ENCODE assay signal across 1 cellular context in genomic region chr3:33181641-33182040, GRCh38. TPM values are rescaled to one million over a fixed set of nuclear protein-coding genes. Genes with fewer than 3 reads are reported as not detected.
"Had no signal": no experiment of that assay in that cellular context is flagged by ENCODE, and none has a peak within 500 bp of the region (broad histone marks: within the 10 kb centered on the region; RNA-seq: fewer than 3 reads in every experiment).

No MANE protein-coding gene starts in this region.

RNA-seq across cellular contexts. Expression of gene SUSD5, which starts 37.0 kb away (rescaled TPM):
- total RNA-seq: H4 had no signal
